ENCODE assay signal across 8 cellular contexts in the genomic region with DNA sequence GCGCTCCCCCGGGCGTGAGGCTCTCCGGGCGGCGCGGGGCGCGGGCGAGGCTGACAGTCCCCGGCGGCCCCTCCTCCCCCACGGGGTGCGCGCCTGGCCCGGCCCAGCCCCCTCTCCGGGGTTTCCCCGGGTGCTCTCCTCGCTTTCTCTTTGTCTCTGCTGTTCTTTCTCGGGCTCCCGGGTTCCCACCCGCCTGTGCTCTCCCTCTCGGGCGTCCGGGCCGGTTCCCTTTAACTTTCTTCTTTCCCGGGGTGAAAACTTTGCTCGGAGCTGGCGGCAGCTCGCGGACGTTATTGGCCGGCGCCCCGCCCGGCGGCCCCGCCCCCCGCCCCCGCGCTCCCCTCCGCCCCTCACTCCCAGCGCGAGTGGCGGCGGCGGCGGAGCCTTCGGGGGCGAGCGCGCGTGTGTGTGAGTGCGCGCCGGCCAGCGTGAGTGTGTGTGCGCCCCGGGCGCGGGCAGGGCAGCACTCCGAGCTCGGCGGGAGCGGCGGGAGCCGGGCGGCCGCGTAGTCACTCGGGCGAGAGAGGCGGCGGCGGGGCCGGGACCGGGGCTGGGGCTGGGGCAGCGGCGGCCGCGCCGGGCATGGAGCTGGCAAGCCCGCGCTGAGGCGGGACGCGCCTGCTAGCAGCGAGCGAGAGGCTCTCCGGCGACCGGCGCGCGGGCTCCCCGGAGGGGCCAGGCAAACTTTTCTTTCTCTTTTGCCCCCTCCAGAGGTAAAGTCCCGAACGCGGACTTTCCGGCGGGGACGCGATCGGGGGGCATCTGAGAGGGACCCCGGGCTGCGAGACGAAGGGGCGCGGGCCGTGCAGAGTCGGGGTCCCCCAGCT. TPM values are rescaled to one million over a fixed set of nuclear protein-coding genes. Genes with fewer than 3 reads are reported as not detected.
DNase-seq lines count a peak whose midpoint lies in the region; ATAC-seq, FAIRE-seq and TF ChIP-seq lines count a peak whose summit lies in the region.

Gene NTN1 (plus strand): TSS at position 353 of the 827 bp plus-strand sequence. CDS start 864 bp downstream, outside the sequence.

- peak within 1 kb of the TSS; percentile 63 for H3K4me2 ChIP-seq in SU-DHL-6 (ENCODE audit: low read depth, low read length, poor library complexity, severe bottlenecking)
- no peak within 1 kb of the TSS for H3K4me2 ChIP-seq in K562 (ENCODE audit: insufficient read depth, low read length)
- peak within 1 kb of the TSS; percentile 93 for H3K4me2 ChIP-seq in smooth muscle cell

- no peaks in the 10 kb centered on the region for H3K27me3 ChIP-seq in SU-DHL-6 (ENCODE audit: low read length)
- H3K27me3 ChIP-seq in K562 (ENCODE audit: control insufficient read depth in 2 of 2, insufficient read depth in 2 of 2, low read length in 2 of 2): no peaks in the 10 kb centered on the region; a peak in 2 of 5 replicates
- peaks cover 98% of the 10 kb centered on the region for H3K27me3 ChIP-seq in iPS-20b (ENCODE audit: insufficient read depth, low read length)
- H3K27me3 ChIP-seq in smooth muscle cell (ENCODE audit: low read depth): peaks cover 96% of the 10 kb centered on the region

- no peaks in the 10 kb centered on the region for H3K9me3 ChIP-seq in SU-DHL-6 (ENCODE audit: insufficient read depth, low read length)
- H3K9me3 ChIP-seq in K562 (replicated peaks; ENCODE audit: control insufficient read depth, insufficient read depth, low read depth, low read length): no peaks in the 10 kb centered on the region
- H3K9me3 ChIP-seq in iPS-20b (ENCODE audit: insufficient read depth, low read depth, low read length): no peaks in the 10 kb centered on the region
- no peaks in the 10 kb centered on the region for H3K9me3 ChIP-seq in smooth muscle cell (replicated peaks; ENCODE audit: low read depth)

- H3K4me3 ChIP-seq in SU-DHL-6 (ENCODE audit: insufficient read depth, low read length, poor library complexity, severe bottlenecking): peak within 1 kb of the TSS; percentile 63
- H3K4me3 ChIP-seq in K562: no peak within 1 kb of the TSS
- H3K4me3 ChIP-seq in iPS-20b (ENCODE audit: low read length): peak within 1 kb of the TSS; percentile 62
- peak within 1 kb of the TSS; percentile 74 for H3K4me3 ChIP-seq in smooth muscle cell

- H3F3A ChIP-seq in SU-DHL-6 (ENCODE audit: insufficient read depth): no peaks in the 10 kb centered on the region
- no peaks in the 10 kb centered on the region for H3F3A ChIP-seq in smooth muscle cell (ENCODE audit: low read depth)

- TF ChIP-seq EP300 in K562 (IDR thresholded peaks at IDR 0.05; ENCODE audit: low read length): no peak

- H2AFZ ChIP-seq in SU-DHL-6 (ENCODE audit: low read depth, low read length, severe bottlenecking) (peak within 1 kb of the TSS; percentile 68), K562 (ENCODE audit: low read depth, low read length) (no peak within 1 kb of the TSS), smooth muscle cell (ENCODE audit: low read depth) (peak within 1 kb of the TSS; percentile 66)

- peak within 1 kb of the TSS; percentile 44 for H3K9ac ChIP-seq in SU-DHL-6 (ENCODE audit: low read length)
- H3K9ac ChIP-seq in K562 (ENCODE audit: insufficient read depth in 1 of 2, low read depth in 2 of 2, low read length in 2 of 2): no peak within 1 kb of the TSS
- H3K9ac ChIP-seq in iPS-20b (ENCODE audit: low read depth, low read length): no peak within 1 kb of the TSS
- no peak within 1 kb of the TSS for H3K9ac ChIP-seq in smooth muscle cell (ENCODE audit: low read depth)

- in situ Hi-C loops in GM13977 (cut with MboI; ENCODE audit: low pct_unique_long_range_greater_than_20kb, low sequenced_read_pairs, unreplicated experiment) (no loop called here), K562 (cut with MboI) (no loop called here)

- intact Hi-C loops in K562 (cut with micrococcal nuclease): no loop called here

- H3K36me3 ChIP-seq in SU-DHL-6 (ENCODE audit: low read length): no peaks in the 10 kb centered on the region
- H3K36me3 ChIP-seq in K562 (ENCODE audit: control insufficient read depth, insufficient read depth, low read length): no peaks in the 10 kb centered on the region
- no peaks in the 10 kb centered on the region for H3K36me3 ChIP-seq in iPS-20b (ENCODE audit: insufficient read depth, low read depth, low read length)
- H3K36me3 ChIP-seq in smooth muscle cell (ENCODE audit: low read depth): no peaks in the 10 kb centered on the region

- H3K9me1 ChIP-seq in K562 (ENCODE audit: control insufficient read depth, insufficient read depth, low read length): no peaks in the 10 kb centered on the region

- TF ChIP-seq POLR2A in K562 (conservative IDR thresholded peaks at IDR 0.05): no peak

- no peak for TF ChIP-seq RAD21 in K562 (CRISPR knock-in tag; conservative IDR thresholded peaks at IDR 0.05 in 1 of 2, IDR thresholded peaks at IDR 0.05 in 1 of 2)

- TF ChIP-seq CTCF in GM13977 (IDR thresholded peaks at IDR 0.05; ENCODE audit: extremely low read depth, insufficient read depth, missing control alignments) (no peak), SU-DHL-6 (IDR thresholded peaks at IDR 0.05; ENCODE audit: insufficient read depth, low read length, poor library complexity, severe bottlenecking) (no peak), K562 (IDR thresholded peaks at IDR 0.05 in 2 of 3, conservative IDR thresholded peaks at IDR 0.05 in 1 of 3; ENCODE audit: insufficient read depth in 2 of 3, low read depth in 1 of 3, low read length in 3 of 3) (no peak), smooth muscle cell (IDR thresholded peaks at IDR 0.05; ENCODE audit: borderline replicate concordance, insufficient read depth, poor library complexity, severe bottlenecking) (no peak)

- H3K27ac ChIP-seq in SU-DHL-6 (ENCODE audit: low read depth, low read length) (no peak within 1 kb of the TSS), K562 (ENCODE audit: extremely low read depth, low read depth, low read length) (no peak within 1 kb of the TSS), iPS-20b (ENCODE audit: low read length) (no peak within 1 kb of the TSS), smooth muscle cell (ENCODE audit: low read depth) (no peak within 1 kb of the TSS)

- no peaks in the 10 kb centered on the region for H4K20me1 ChIP-seq in SU-DHL-6 (ENCODE audit: low read depth, low read length)
- H4K20me1 ChIP-seq in K562 (replicated peaks; ENCODE audit: control insufficient read depth, insufficient read depth, low read length): no peaks in the 10 kb centered on the region
- peaks cover 5% of the 10 kb centered on the region for H4K20me1 ChIP-seq in smooth muscle cell (ENCODE audit: low read depth)

- CTCF ChIA-PET in K562 (lab: Yijun Ruan, JAX; ENCODE audit: low intra/inter-chr PET ratio): no interaction called here

- ATAC-seq in HG02938 (IDR thresholded peaks at IDR 0.05; ENCODE audit: unreplicated experiment) (peak; percentile 53), K562 (no peak), GM19467 (IDR thresholded peaks at IDR 0.05; ENCODE audit: unreplicated experiment) (no peak), HG03196 (IDR thresholded peaks at IDR 0.05; ENCODE audit: unreplicated experiment) (no peak)

- no peaks in the 10 kb centered on the region for H3K9me2 ChIP-seq in SU-DHL-6 (replicated peaks; ENCODE audit: insufficient read depth, low read length)

- DNase-seq in GM13977 (ENCODE audit: low spot score): peak; percentile 90
- DNase-seq in K562 (ENCODE audit: extremely low read depth in 1 of 4, low spot score in 3 of 4): peak in 3 of 4 experiments; percentile 14 to 25 (median 23)
- DNase-seq in smooth muscle cell (lab: John Stamatoyannopoulos, UW; ENCODE audit: unreplicated experiment): peak; percentile 43

- 20% methylated on average over 2 of the region's 111 CpGs for WGBS in K562 (ENCODE audit: insufficient coverage, low coverage, missing lambda C conversion rate)
- WGBS in smooth muscle cell (ENCODE audit: low lambda C conversion rate): 0% methylated on average over 50 of the region's 111 CpGs

- H3K4me1 ChIP-seq in K562 (replicated peaks in 1 of 2; ENCODE audit: control insufficient read depth in 2 of 2, insufficient read depth in 2 of 2, low read length in 2 of 2) (peaks cover 0 to 6% of the 10 kb centered on the region in 2 experiments; a peak in 1 of 5 replicates), iPS-20b (ENCODE audit: insufficient read depth, low read length) (peaks cover 8% of the 10 kb centered on the region; the same call in 1 of the 2 replicates), smooth muscle cell (ENCODE audit: low read depth) (peaks cover 4% of the 10 kb centered on the region)

- H3K79me2 ChIP-seq in SU-DHL-6 (ENCODE audit: insufficient read depth, low read length): no peaks in the 10 kb centered on the region
- H3K79me2 ChIP-seq in K562 (ENCODE audit: control insufficient read depth, insufficient read depth, low read length): no peaks in the 10 kb centered on the region
- H3K79me2 ChIP-seq in smooth muscle cell (ENCODE audit: low read depth): no peaks in the 10 kb centered on the region

- POLR2A ChIA-PET in K562 (lab: Yijun Ruan, JAX): no interaction called here

- no TSS peak for BruUV-seq in K562 (replicated peaks; lab: Mats Ljungman, UMichigan)

- no peak for FAIRE-seq in K562 (lab: Jason Lieb, UNC)

TF ChIP-seq in K562, 482 proteins besides CTCF, POLR2A, EP300 and RAD21 (continues in another document):
- TF ChIP-seq CGGBP1 (CRISPR knock-in tag; IDR thresholded peaks at IDR 0.05) (no peak), ZNF197 (CRISPR knock-in tag; IDR thresholded peaks at IDR 0.05; ENCODE audit: low read depth) (no peak), FOXA1 (IDR thresholded peaks at IDR 0.05; ENCODE audit: borderline replicate concordance) (no peak)

RNA-seq across cellular contexts. Expression of gene NTN1, which starts in this region (rescaled TPM):
- total RNA-seq in K562 (2011; cell fraction: chromatin; rRNA removed; ENCODE audit: low replicate concordance): not detected in 2 replicates
- not detected in 2 replicates for total RNA-seq in K562 (2011; cell fraction: nucleolus; rRNA removed)
- total RNA-seq in K562 (2011; cell fraction: nucleoplasm; rRNA removed): 0.07 TPM in 1 of 2 replicates, not detected in the other
- total RNA-seq in K562 (2014; rRNA removed) (not detected in 2 replicates), K562 (2014; rRNA removed; fragmentation: Illumina TruSeq; extraction: Trizol) (not detected in 2 replicates), K562 (2015; rRNA removed; fragmentation: Illumina TruSeq; extraction: Trizol) (not detected in 2 replicates), K562 (2021) (0.02 TPM in 2 replicates), smooth muscle cell (0.13 and 0.72 TPM in 2 replicates)
- polyA plus RNA-seq in K562 (2011; rRNA removed) (not detected in 2 replicates), K562 (2014; fragmentation: Illumina TruSeq; extraction: Trizol) (not detected in 2 replicates), K562 (2014; fragmentation: Nextera tagmentation; extraction: Ambion mirVana) (not detected), K562 (2014; rRNA removed) (not detected in 2 replicates), smooth muscle cell (0.07 TPM in 1 of 2 replicates, not detected in the other)
- polyA plus RNA-seq in K562 (2011; cell fraction: cytosol; rRNA removed): not detected in 2 replicates
- not detected in 2 replicates for polyA plus RNA-seq in K562 (2011; cell fraction: nucleus; rRNA removed)
- polyA plus RNA-seq in K562 (2012): 0.03 TPM in 1 of 2 replicates, not detected in the other
- polyA minus RNA-seq in K562 (2011; rRNA and poly(A)+ RNA removed): not detected in 2 replicates
- not detected in 2 replicates for polyA minus RNA-seq in K562 (2011; cell fraction: cytosol; rRNA and poly(A)+ RNA removed)
- polyA minus RNA-seq in K562 (2011; cell fraction: nucleus; rRNA and poly(A)+ RNA removed): not detected in 2 replicates

Comparison
In these comparisons a context has a peak if more than half of its experiments do, and no peak if none do; other contexts are left out.
1. Peak in DNase-seq in K562; RNA of the gene not detected or under 1 TPM.
2. Peak in DNase-seq, H3K4me3 ChIP-seq and H3K4me2 ChIP-seq in smooth muscle cell; RNA of the gene not detected or under 1 TPM.
3. DNase-seq: peak in every context shown above with its lines; median percentile 90 in GM13977; 43 in smooth muscle cell; 23 in K562.